20 cellular contexts compared by ENCODE assay signal in the genomic region with DNA sequence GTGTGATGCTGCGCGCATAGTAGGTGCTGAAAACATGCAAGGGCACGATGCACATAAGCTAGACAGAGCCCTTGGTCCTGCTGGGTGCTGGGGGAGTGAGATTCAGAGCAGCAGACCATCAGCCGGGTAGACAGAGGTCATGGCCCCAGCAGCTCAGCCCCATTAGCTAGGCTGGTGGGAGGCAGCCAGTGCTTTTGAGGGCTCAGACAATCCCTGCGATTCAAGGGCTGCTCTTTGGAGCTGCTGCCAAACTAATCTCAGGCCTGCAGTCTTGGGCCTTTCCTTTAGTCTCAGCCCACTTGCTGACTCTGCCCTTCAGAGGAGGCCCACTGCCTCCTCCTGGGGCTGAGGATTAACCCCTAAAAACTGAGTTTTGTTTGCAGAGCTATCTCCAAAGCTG.
DNase-seq lines count a peak whose midpoint lies in the region; ATAC-seq, FAIRE-seq and TF ChIP-seq lines count a peak whose summit lies in the region.
"Had no signal": no experiment of that assay in that cellular context is flagged by ENCODE, and none has a peak within 500 bp of the region (broad histone marks: within the 10 kb centered on the region; RNA-seq: fewer than 3 reads in every experiment).

No MANE protein-coding gene starts in this region.

- no peak overlapping the region for H3K27ac ChIP-seq in HUES6 (ENCODE audit: low read depth, low read length)
- no peak overlapping the region for H3K27ac ChIP-seq in astrocyte (ENCODE audit: low read depth, low read length)
- no peak overlapping the region for H3K27ac ChIP-seq in left lung
- no peak overlapping the region for H3K27ac ChIP-seq in gastrocnemius medialis

- 0 out of 2 replicates have a peak overlapping the region, but pooled peaks have one; percentile 77 for H3K4me3 ChIP-seq in HUES6 (ENCODE audit: low read depth, low read length)
- no peak overlapping the region for H3K4me3 ChIP-seq in astrocyte (ENCODE audit: insufficient read depth, low read depth, low read length)
- H3K4me3 ChIP-seq in left lung = no peak overlapping the region
- no peak overlapping the region for H3K4me3 ChIP-seq in gastrocnemius medialis
- H3K4me3 ChIP-seq: lung had no signal

- H3K4me3 Mint-ChIP-seq in astrocyte (ENCODE audit: unreplicated experiment) (peak overlapping the region; percentile 40), immature natural killer cell (peak overlapping the region in 4 of 5 donors; percentile 41 to 56 (median 55)), progenitor cell of endocrine pancreas (ENCODE audit: low read depth) (peak overlapping the region; percentile 70)
- H3K4me3 Mint-ChIP-seq: activated CD8-positive, alpha-beta T cell treated with anti-CD3 and anti-CD28 coated beads for 36 hours had no signal

- no peak for FAIRE-seq in astrocyte (lab: Jason Lieb, UNC)
- FAIRE-seq: bronchial epithelial cell, endothelial cell of umbilical vein had no signal

- no peaks in the 10 kb centered on the region for H3K36me3 ChIP-seq in HUES6 (ENCODE audit: control insufficient read depth, insufficient read depth, low read length)
- no peaks in the 10 kb centered on the region for H3K36me3 ChIP-seq in astrocyte (ENCODE audit: insufficient read depth, low read length)
- H3K36me3 ChIP-seq in left lung = no peaks in the 10 kb centered on the region
- H3K36me3 ChIP-seq in gastrocnemius medialis = no peaks in the 10 kb centered on the region
- H3K36me3 ChIP-seq: adrenal gland, suprapubic skin had no signal

- H3K27ac Mint-ChIP-seq in astrocyte (ENCODE audit: unreplicated experiment) = no peak overlapping the region
- no peak overlapping the region for H3K27ac Mint-ChIP-seq in immature natural killer cell
- no peak overlapping the region for H3K27ac Mint-ChIP-seq in progenitor cell of endocrine pancreas
- H3K27ac Mint-ChIP-seq: activated CD8-positive, alpha-beta T cell treated with anti-CD3 and anti-CD28 coated beads for 36 hours had no signal

- no peak for TF ChIP-seq POLR2A in gastrocnemius medialis (IDR thresholded peaks at IDR 0.05)

- H3K9ac ChIP-seq in HUES6 (ENCODE audit: low read length) (no peak overlapping the region), astrocyte (ENCODE audit: low read length) (no peak overlapping the region)

- peaks cover 2% of the 10 kb centered on the region for H3K9me3 Mint-ChIP-seq in astrocyte (ENCODE audit: unreplicated experiment)
- no peaks in the 10 kb centered on the region for H3K9me3 Mint-ChIP-seq in immature natural killer cell
- no peaks in the 10 kb centered on the region for H3K9me3 Mint-ChIP-seq in progenitor cell of endocrine pancreas (ENCODE audit: low read depth)
- H3K9me3 Mint-ChIP-seq: activated CD8-positive, alpha-beta T cell treated with anti-CD3 and anti-CD28 coated beads for 36 hours had no signal

- H3K4me1 ChIP-seq in HUES6 (ENCODE audit: control insufficient read depth, insufficient read depth, low read length) (peaks cover 16% of the 10 kb centered on the region), astrocyte (ENCODE audit: insufficient read depth, low read length) (peaks cover 15% of the 10 kb centered on the region), left lung (peaks cover 3 to 14% of the 10 kb centered on the region in 2 donors), gastrocnemius medialis (peaks cover 9 to 15% of the 10 kb centered on the region in 2 donors)

- H2AFZ ChIP-seq in astrocyte (ENCODE audit: low read depth, low read length) = no peak overlapping the region

- peaks cover 23% of the 10 kb centered on the region for H3K4me1 Mint-ChIP-seq in astrocyte (ENCODE audit: low read depth, unreplicated experiment)
- H3K4me1 Mint-ChIP-seq in immature natural killer cell = peaks cover 0 to 7% of the 10 kb centered on the region in 2 donors
- peaks cover 3% of the 10 kb centered on the region for H3K4me1 Mint-ChIP-seq in progenitor cell of endocrine pancreas (ENCODE audit: low read depth)

- H3K36me3 Mint-ChIP-seq in astrocyte (ENCODE audit: low read depth, unreplicated experiment) = peaks cover 7% of the 10 kb centered on the region
- H3K36me3 Mint-ChIP-seq in immature natural killer cell = no peaks in the 10 kb centered on the region
- peaks cover 1% of the 10 kb centered on the region for H3K36me3 Mint-ChIP-seq in progenitor cell of endocrine pancreas (ENCODE audit: insufficient read depth)
- H3K36me3 Mint-ChIP-seq: CD4-positive, CD25-positive, alpha-beta regulatory T cell had no signal

- peaks cover 14% of the 10 kb centered on the region for H3K27me3 Mint-ChIP-seq in astrocyte (ENCODE audit: low read depth, unreplicated experiment)
- peaks cover 1 to 12% (median 8%) of the 10 kb centered on the region in 3 donors for H3K27me3 Mint-ChIP-seq in immature natural killer cell (ENCODE audit: low read depth in 3 of 3)
- peaks cover 44% of the 10 kb centered on the region for H3K27me3 Mint-ChIP-seq in progenitor cell of endocrine pancreas

- H3K27me3 ChIP-seq in HUES6 (ENCODE audit: control insufficient read depth, insufficient read depth, low read length) = peaks cover 97% of the 10 kb centered on the region
- H3K27me3 ChIP-seq in astrocyte (ENCODE audit: insufficient read depth, low read length) = peaks cover 5% of the 10 kb centered on the region
- peaks cover 9 to 43% of the 10 kb centered on the region in 2 donors for H3K27me3 ChIP-seq in left lung
- H3K27me3 ChIP-seq in gastrocnemius medialis = peaks cover 0 to 8% (median 6%) of the 10 kb centered on the region in 3 donors
- H3K27me3 ChIP-seq: adrenal gland, suprapubic skin had no signal

- DNase-seq in astrocyte (ENCODE audit: low read depth) = no peak
- no peak for DNase-seq in immature natural killer cell
- no peak for DNase-seq in progenitor cell of endocrine pancreas (ENCODE audit: low spot score, unreplicated experiment)
- no peak for DNase-seq in stimulated activated CD4-positive, alpha-beta T cell treated with anti-CD3 and anti-CD28 coated beads, Interleukin-12 subunit alpha, Interleukin-12 subunit beta, amount 100 ng/mL, for 4 hours
- DNase-seq in left lung = no peak
- DNase-seq in gastrocnemius medialis = no peak
- DNase-seq: activated CD8-positive, alpha-beta T cell treated with anti-CD3 and anti-CD28 coated beads for 36 hours; activated T-cell treated with anti-CD3 and anti-CD28 coated beads, Interleukin-2, amount 50 U/mL, for 1 hour; CD4-positive, CD25-positive, alpha-beta regulatory T cell; GF-D8; NCI-H1436 treated with DMSO at 0.1 percent for 48 hours; NCI-H748 treated with DMSO at 0.1 percent for 48 hours; T1000 had no signal

- H3K4me2 ChIP-seq in astrocyte (ENCODE audit: low read length) = peak overlapping the region; percentile 86

- no peaks in the 10 kb centered on the region for H4K20me1 ChIP-seq in astrocyte (ENCODE audit: insufficient read depth, low read length)

- no peaks in the 10 kb centered on the region for H3K79me2 ChIP-seq in astrocyte (ENCODE audit: insufficient read depth, low read length)

- in situ Hi-C loops in gastrocnemius medialis (cut with MboI; ENCODE audit: low sequenced_read_pairs in 4 of 4) = no loop called here

- intact Hi-C loops in left lung (cut with DNase I) (no loop called here), gastrocnemius medialis (cut with DNase I; ENCODE audit: low total_unique reads) (loop anchor here (5.0 kb wide), 2 partner anchors 139 to 154 kb away; no protein-coding TSS in a partner anchor)

- TF ChIP-seq CTCF in astrocyte (IDR thresholded peaks at IDR 0.05; ENCODE audit: insufficient read depth, low read depth, low read length) (no peak), progenitor cell of endocrine pancreas (IDR thresholded peaks at IDR 0.05; ENCODE audit: unreplicated experiment) (no peak), left lung (IDR thresholded peaks at IDR 0.05) (no peak), gastrocnemius medialis (IDR thresholded peaks at IDR 0.05 in 4 of 5, conservative IDR thresholded peaks at IDR 0.05 in 1 of 5) (no peak)

- no peaks in the 10 kb centered on the region for H3K9me3 ChIP-seq in HUES6 (ENCODE audit: control insufficient read depth, insufficient read depth, low read depth, low read length)
- H3K9me3 ChIP-seq in astrocyte (ENCODE audit: insufficient read depth, low read depth, low read length) = no peaks in the 10 kb centered on the region
- no peaks in the 10 kb centered on the region for H3K9me3 ChIP-seq in left lung
- H3K9me3 ChIP-seq in gastrocnemius medialis = no peaks in the 10 kb centered on the region
- H3K9me3 ChIP-seq: adrenal gland, suprapubic skin had no signal

- ATAC-seq in left lung (no peak), gastrocnemius medialis (no peak)
- ATAC-seq: activated CD8-positive, alpha-beta T cell treated with anti-CD3 and anti-CD28 coated beads for 36 hours; HCT116 had no signal
